In genomic region chr15:74422723-74423442, GRCh38 we compare ENCODE assay signal across 1 cellular context.
TF ChIP-seq lines count a peak whose summit lies in the region.

No MANE protein-coding gene starts in this region.

TF ChIP-seq in HepG2, 621 proteins besides CTCF, POLR2A, EP300 and RAD21 (continued from another document and continues in another):
- TF ChIP-seq ZNF800 (CRISPR knock-in tag; IDR thresholded peaks at IDR 0.05) (no peak), ZNF660 (CRISPR knock-in tag; IDR thresholded peaks at IDR 0.05; ENCODE audit: borderline replicate concordance, low read depth) (no peak), ZSCAN20 (CRISPR knock-in tag; IDR thresholded peaks at IDR 0.05; ENCODE audit: borderline replicate concordance) (no peak), ZNF138 (CRISPR knock-in tag; IDR thresholded peaks at IDR 0.05; ENCODE audit: low read depth) (no peak), RARA (CRISPR knock-in tag; IDR thresholded peaks at IDR 0.05) (peak; percentile 74), FOXO4 (CRISPR knock-in tag; conservative IDR thresholded peaks at IDR 0.05) (no peak), ZSCAN9 (CRISPR knock-in tag; IDR thresholded peaks at IDR 0.05; ENCODE audit: borderline replicate concordance) (no peak), TBL1XR1 (IDR thresholded peaks at IDR 0.05; ENCODE audit: borderline replicate concordance, low read length, partially characterized antibody) (no peak), CCDC6 (CRISPR knock-in tag; IDR thresholded peaks at IDR 0.05) (no peak), ZNF232 (CRISPR knock-in tag; IDR thresholded peaks at IDR 0.05; ENCODE audit: borderline replicate concordance) (no peak), ZFAT (CRISPR knock-in tag; conservative IDR thresholded peaks at IDR 0.05) (no peak), ZNF280B (CRISPR knock-in tag; IDR thresholded peaks at IDR 0.05; ENCODE audit: borderline replicate concordance) (no peak), ZMYM3 (CRISPR knock-in tag; IDR thresholded peaks at IDR 0.05) (peak; percentile 71), ZNF777 (CRISPR knock-in tag; IDR thresholded peaks at IDR 0.05) (no peak), PHF20 (CRISPR knock-in tag; IDR thresholded peaks at IDR 0.05) (no peak), ZNF816 (CRISPR knock-in tag; IDR thresholded peaks at IDR 0.05; ENCODE audit: borderline replicate concordance) (no peak), SRY (CRISPR knock-in tag; IDR thresholded peaks at IDR 0.05) (no peak), TOPORS (CRISPR knock-in tag; IDR thresholded peaks at IDR 0.05) (no peak), KLF9 (CRISPR knock-in tag; IDR thresholded peaks at IDR 0.05; ENCODE audit: low read depth) (no peak), ZNF367 (CRISPR knock-in tag; IDR thresholded peaks at IDR 0.05; ENCODE audit: borderline replicate concordance) (no peak), MXI1 (IDR thresholded peaks at IDR 0.05; ENCODE audit: borderline replicate concordance, low read depth, low read length) (peak; percentile 28; the same call in 1 of the 3 replicates), AHR (CRISPR knock-in tag; IDR thresholded peaks at IDR 0.05) (no peak), THAP7 (CRISPR knock-in tag; IDR thresholded peaks at IDR 0.05) (no peak), ZNF576 (CRISPR knock-in tag; IDR thresholded peaks at IDR 0.05) (no peak), NRL (CRISPR knock-in tag; IDR thresholded peaks at IDR 0.05; ENCODE audit: borderline replicate concordance) (no peak), ZNF556 (CRISPR knock-in tag; IDR thresholded peaks at IDR 0.05; ENCODE audit: borderline replicate concordance) (no peak), YY1 (IDR thresholded peaks at IDR 0.05; ENCODE audit: insufficient read depth, insufficient replicate concordance, low read depth, low read length) (no peak), ZNF629 (CRISPR knock-in tag; conservative IDR thresholded peaks at IDR 0.05) (no peak; the same call in 1 of the 2 replicates), MIXL1 (CRISPR knock-in tag; IDR thresholded peaks at IDR 0.05) (no peak), ZKSCAN1 (IDR thresholded peaks at IDR 0.05; ENCODE audit: low read length) (no peak), KLF13 (CRISPR knock-in tag; IDR thresholded peaks at IDR 0.05) (no peak), SALL1 (CRISPR knock-in tag; IDR thresholded peaks at IDR 0.05) (no peak), NONO (IDR thresholded peaks at IDR 0.05) (no peak), NONO (CRISPR knock-in tag; conservative IDR thresholded peaks at IDR 0.05) (0 out of 2 replicates have a peak, but pooled peaks have one; percentile 26), LRRFIP1 (CRISPR knock-in tag; conservative IDR thresholded peaks at IDR 0.05) (no peak), ZNF672 (CRISPR knock-in tag; IDR thresholded peaks at IDR 0.05) (no peak), HNRNPLL (IDR thresholded peaks at IDR 0.05; ENCODE audit: low read depth, low read length, poor library complexity, severe bottlenecking) (no peak), ZNF790 (CRISPR knock-in tag; IDR thresholded peaks at IDR 0.05; ENCODE audit: borderline replicate concordance) (no peak), ATAD3A (CRISPR knock-in tag; IDR thresholded peaks at IDR 0.05) (no peak)
- TF ChIP-seq, protein P1, sequence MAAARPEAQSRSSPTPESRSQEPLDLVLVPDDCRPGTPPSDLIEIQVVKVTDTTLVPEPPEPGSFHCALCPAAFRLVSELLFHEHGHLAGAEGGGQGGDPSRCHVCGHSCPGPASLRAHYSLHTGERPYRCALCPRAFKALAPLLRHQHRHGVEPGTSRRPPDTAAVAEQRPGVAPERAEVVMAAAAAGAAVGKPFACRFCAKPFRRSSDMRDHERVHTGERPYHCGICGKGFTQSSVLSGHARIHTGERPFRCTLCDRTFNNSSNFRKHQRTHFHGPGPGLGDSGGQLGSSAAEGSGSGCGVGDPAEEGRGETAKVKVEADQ (CRISPR knock-in tag; IDR thresholded peaks at IDR 0.05; ENCODE audit: borderline replicate concordance), result no peak
- TF ChIP-seq, protein P2, sequence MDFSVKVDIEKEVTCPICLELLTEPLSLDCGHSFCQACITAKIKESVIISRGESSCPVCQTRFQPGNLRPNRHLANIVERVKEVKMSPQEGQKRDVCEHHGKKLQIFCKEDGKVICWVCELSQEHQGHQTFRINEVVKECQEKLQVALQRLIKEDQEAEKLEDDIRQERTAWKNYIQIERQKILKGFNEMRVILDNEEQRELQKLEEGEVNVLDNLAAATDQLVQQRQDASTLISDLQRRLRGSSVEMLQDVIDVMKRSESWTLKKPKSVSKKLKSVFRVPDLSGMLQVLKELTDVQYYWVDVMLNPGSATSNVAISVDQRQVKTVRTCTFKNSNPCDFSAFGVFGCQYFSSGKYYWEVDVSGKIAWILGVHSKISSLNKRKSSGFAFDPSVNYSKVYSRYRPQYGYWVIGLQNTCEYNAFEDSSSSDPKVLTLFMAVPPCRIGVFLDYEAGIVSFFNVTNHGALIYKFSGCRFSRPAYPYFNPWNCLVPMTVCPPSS (IDR thresholded peaks at IDR 0.05), result no peak
- TF ChIP-seq, protein P3, sequence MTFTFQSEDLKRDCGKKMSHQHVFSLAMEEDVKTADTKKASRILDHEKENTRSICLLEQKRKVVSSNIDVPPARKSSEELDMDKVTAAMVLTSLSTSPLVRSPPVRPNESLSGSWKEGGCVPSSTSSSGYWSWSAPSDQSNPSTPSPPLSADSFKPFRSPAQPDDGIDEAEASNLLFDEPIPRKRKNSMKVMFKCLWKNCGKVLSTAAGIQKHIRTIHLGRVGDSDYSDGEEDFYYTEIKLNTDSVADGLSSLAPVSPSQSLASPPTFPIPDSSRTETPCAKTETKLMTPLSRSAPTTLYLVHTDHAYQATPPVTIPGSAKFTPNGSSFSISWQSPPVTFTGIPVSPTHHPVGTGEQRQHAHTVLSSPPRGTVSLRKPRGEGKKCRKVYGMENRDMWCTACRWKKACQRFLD (CRISPR knock-in tag; IDR thresholded peaks at IDR 0.05; ENCODE audit: borderline replicate concordance), result no peak
- TF ChIP-seq, protein P4, sequence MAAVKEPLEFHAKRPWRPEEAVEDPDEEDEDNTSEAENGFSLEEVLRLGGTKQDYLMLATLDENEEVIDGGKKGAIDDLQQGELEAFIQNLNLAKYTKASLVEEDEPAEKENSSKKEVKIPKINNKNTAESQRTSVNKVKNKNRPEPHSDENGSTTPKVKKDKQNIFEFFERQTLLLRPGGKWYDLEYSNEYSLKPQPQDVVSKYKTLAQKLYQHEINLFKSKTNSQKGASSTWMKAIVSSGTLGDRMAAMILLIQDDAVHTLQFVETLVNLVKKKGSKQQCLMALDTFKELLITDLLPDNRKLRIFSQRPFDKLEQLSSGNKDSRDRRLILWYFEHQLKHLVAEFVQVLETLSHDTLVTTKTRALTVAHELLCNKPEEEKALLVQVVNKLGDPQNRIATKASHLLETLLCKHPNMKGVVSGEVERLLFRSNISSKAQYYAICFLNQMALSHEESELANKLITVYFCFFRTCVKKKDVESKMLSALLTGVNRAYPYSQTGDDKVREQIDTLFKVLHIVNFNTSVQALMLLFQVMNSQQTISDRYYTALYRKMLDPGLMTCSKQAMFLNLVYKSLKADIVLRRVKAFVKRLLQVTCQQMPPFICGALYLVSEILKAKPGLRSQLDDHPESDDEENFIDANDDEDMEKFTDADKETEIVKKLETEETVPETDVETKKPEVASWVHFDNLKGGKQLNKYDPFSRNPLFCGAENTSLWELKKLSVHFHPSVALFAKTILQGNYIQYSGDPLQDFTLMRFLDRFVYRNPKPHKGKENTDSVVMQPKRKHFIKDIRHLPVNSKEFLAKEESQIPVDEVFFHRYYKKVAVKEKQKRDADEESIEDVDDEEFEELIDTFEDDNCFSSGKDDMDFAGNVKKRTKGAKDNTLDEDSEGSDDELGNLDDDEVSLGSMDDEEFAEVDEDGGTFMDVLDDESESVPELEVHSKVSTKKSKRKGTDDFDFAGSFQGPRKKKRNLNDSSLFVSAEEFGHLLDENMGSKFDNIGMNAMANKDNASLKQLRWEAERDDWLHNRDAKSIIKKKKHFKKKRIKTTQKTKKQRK (IDR thresholded peaks at IDR 0.05; ENCODE audit: low read length), result no peak
- TF ChIP-seq, protein P5, sequence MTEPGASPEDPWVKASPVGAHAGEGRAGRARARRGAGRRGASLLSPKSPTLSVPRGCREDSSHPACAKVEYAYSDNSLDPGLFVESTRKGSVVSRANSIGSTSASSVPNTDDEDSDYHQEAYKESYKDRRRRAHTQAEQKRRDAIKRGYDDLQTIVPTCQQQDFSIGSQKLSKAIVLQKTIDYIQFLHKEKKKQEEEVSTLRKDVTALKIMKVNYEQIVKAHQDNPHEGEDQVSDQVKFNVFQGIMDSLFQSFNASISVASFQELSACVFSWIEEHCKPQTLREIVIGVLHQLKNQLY (CRISPR knock-in tag; IDR thresholded peaks at IDR 0.05), result no peak
- TF ChIP-seq, protein P6, sequence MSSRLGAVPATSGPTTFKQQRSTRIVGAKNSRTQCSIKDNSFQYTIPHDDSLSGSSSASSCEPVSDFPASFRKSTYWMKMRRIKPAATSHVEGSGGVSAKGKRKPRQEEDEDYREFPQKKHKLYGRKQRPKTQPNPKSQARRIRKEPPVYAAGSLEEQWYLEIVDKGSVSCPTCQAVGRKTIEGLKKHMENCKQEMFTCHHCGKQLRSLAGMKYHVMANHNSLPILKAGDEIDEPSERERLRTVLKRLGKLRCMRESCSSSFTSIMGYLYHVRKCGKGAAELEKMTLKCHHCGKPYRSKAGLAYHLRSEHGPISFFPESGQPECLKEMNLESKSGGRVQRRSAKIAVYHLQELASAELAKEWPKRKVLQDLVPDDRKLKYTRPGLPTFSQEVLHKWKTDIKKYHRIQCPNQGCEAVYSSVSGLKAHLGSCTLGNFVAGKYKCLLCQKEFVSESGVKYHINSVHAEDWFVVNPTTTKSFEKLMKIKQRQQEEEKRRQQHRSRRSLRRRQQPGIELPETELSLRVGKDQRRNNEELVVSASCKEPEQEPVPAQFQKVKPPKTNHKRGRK (CRISPR knock-in tag; IDR thresholded peaks at IDR 0.05), result no peak
